Comparison of ENCODE assay signal across 17 cellular contexts in the genomic region with DNA sequence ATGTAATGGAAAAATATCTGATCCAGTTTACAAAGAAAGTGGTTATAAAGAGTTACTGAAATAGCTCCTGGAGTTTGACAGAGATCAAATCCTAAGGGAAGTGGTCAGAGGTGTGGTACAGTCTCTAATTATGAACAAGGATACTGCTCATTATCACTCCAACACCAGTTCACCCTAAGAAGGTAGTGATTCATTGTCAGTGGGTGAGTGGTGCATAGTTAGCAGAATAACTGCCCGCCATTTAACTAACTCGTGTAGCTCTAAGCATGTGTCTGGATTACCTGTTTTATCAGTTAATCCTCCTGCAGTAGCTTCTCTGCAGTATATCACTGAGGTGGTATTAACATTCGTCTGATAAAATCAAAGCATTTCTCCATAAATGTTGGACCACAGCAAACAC.
DNase-seq lines count a peak whose midpoint lies in the region; ATAC-seq, FAIRE-seq and TF ChIP-seq lines count a peak whose summit lies in the region.
"Had no signal": no experiment of that assay in that cellular context is flagged by ENCODE, and none has a peak within 500 bp of the region (broad histone marks: within the 10 kb centered on the region; RNA-seq: fewer than 3 reads in every experiment).

No MANE protein-coding gene starts in this region.

- FAIRE-seq in bronchial epithelial cell (lab: Jason Lieb, UNC) (no peak), HepG2 (lab: Jason Lieb, UNC) (no peak)
- FAIRE-seq: GM12891, H1 had no signal

- POLR2A ChIA-PET in HepG2 (lab: Yijun Ruan, JAX): no interaction called here

- DNase-seq in NCI-H748 (lab: John Stamatoyannopoulos, UW; ENCODE audit: unreplicated experiment) (peak; percentile 7), NCI-H748 treated with DMSO at 0.1 percent for 48 hours (lab: John Stamatoyannopoulos, UW) (no peak), NCI-H82 (lab: John Stamatoyannopoulos, UW) (peak; percentile 83), bronchial epithelial cell (ENCODE audit: low read depth) (peak; percentile 1), NCI-H1048 (lab: John Stamatoyannopoulos, UW) (no peak), KG1 (lab: John Stamatoyannopoulos, UW) (no peak), UCSD-AML1 (lab: John Stamatoyannopoulos, UW; ENCODE audit: unreplicated experiment) (no peak), HepG2 (ENCODE audit: low spot score) (no peak)
- DNase-seq: AML-193; Caco-2; CD8-positive, alpha-beta memory T cell; DMS53 had no signal

- no peak for TF ChIP-seq EP300 in HepG2 (IDR thresholded peaks at IDR 0.05; ENCODE audit: low read depth in 2 of 2, low read length in 2 of 2)
- TF ChIP-seq EP300 in HepG2 (CRISPR knock-in tag; IDR thresholded peaks at IDR 0.05; ENCODE audit: borderline replicate concordance): no peak

- H3K36me3 ChIP-seq in bronchial epithelial cell (ENCODE audit: control insufficient read depth, insufficient read depth, low read length): no peaks in the 10 kb centered on the region
- H3K36me3 ChIP-seq in HepG2 (replicated peaks in 1 of 2; ENCODE audit: control insufficient read depth in 1 of 2, insufficient read depth in 2 of 2, low read length in 2 of 2): no peaks in the 10 kb centered on the region
- H3K36me3 ChIP-seq: BLaER1, HAP-1 had no signal

- no peak overlapping the region for H2AFZ ChIP-seq in HepG2 (ENCODE audit: low read length)

- H3K9ac ChIP-seq in HepG2 (ENCODE audit: insufficient read depth, low read depth, low read length): no peak overlapping the region
- H3K9ac ChIP-seq: BLaER1 had no signal

- no peak for TF ChIP-seq CTCF in bronchial epithelial cell (IDR thresholded peaks at IDR 0.05; ENCODE audit: insufficient read depth, low read length, severe bottlenecking)
- TF ChIP-seq CTCF in HepG2 (CRISPR knock-in tag; IDR thresholded peaks at IDR 0.05): no peak

- no peaks in the 10 kb centered on the region for H3K27me3 ChIP-seq in bronchial epithelial cell (ENCODE audit: control insufficient read depth, insufficient read depth, low read length)
- no peaks in the 10 kb centered on the region for H3K27me3 ChIP-seq in HepG2 (ENCODE audit: control insufficient read depth in 1 of 2, insufficient read depth in 2 of 2, low read length in 2 of 2)
- H3K27me3 ChIP-seq: BLaER1 had no signal

- no peak overlapping the region for H3K27ac ChIP-seq in HepG2 (ENCODE audit: extremely low read length, insufficient read depth, low read length)
- H3K27ac ChIP-seq: 22Rv1, BLaER1 had no signal

- in situ Hi-C loops in HepG2 (cut with HindIII; ENCODE audit: extremely low pct_ligation_motif_present, low pct_unique_long_range_greater_than_20kb): no loop called here

- no TSS peak for BruUV-seq in HepG2 (replicated peaks; lab: Mats Ljungman, UMichigan)

- no peak for TF ChIP-seq POLR2A in HepG2 (IDR thresholded peaks at IDR 0.05; ENCODE audit: insufficient read depth in 1 of 2, low read depth in 2 of 2, low read length in 2 of 2)

- no peaks in the 10 kb centered on the region for H3K79me2 ChIP-seq in HepG2 (ENCODE audit: insufficient read depth, low read length)

- CTCF ChIA-PET in HepG2 (lab: Yijun Ruan, JAX; ENCODE audit: low intra/inter-chr PET ratio, low total read pairs): no interaction called here

- TF ChIP-seq RAD21 in HepG2 (CRISPR knock-in tag; IDR thresholded peaks at IDR 0.05): no peak

- no peaks in the 10 kb centered on the region for H3K4me1 ChIP-seq in HepG2 (ENCODE audit: insufficient read depth, low read length)
- H3K4me1 ChIP-seq: BLaER1, Caco-2 had no signal

- no peaks in the 10 kb centered on the region for H4K20me1 ChIP-seq in HepG2 (ENCODE audit: insufficient read depth, low read length)
- H4K20me1 ChIP-seq: BLaER1 had no signal

- no peak for ATAC-seq in HepG2

- H3K4me3 ChIP-seq in bronchial epithelial cell (ENCODE audit: low read depth, low read length) (no peak overlapping the region), HepG2 (replicated peaks in 1 of 3; ENCODE audit: insufficient read depth in 1 of 3, low read depth in 2 of 3, low read length in 3 of 3) (no peak overlapping the region)
- H3K4me3 ChIP-seq: BLaER1, HAP-1 had no signal

- intact Hi-C loops in HepG2 (cut with micrococcal nuclease; ENCODE audit: unreplicated experiment): loop anchor here (5.0 kb wide), 1 partner anchor 1120 kb away; no protein-coding TSS in a partner anchor

- WGBS in HepG2 (ENCODE audit: low lambda C conversion rate): 17% methylated on average over 3 of the region's 3 CpGs

- H3K9me3 ChIP-seq in HepG2 (ENCODE audit: low read length): no peaks in the 10 kb centered on the region
- H3K9me3 ChIP-seq: BLaER1, Caco-2, HAP-1 had no signal

- H3K4me2 ChIP-seq in HepG2 (ENCODE audit: low read depth, low read length): no peak overlapping the region
- H3K4me2 ChIP-seq: BLaER1 had no signal

TF ChIP-seq in HepG2, 621 proteins besides CTCF, POLR2A, EP300 and RAD21:
- TF ChIP-seq SNRNP70 (IDR thresholded peaks at IDR 0.05; ENCODE audit: low read depth, low read length): no peak

Comparison
In these comparisons a context has a peak if more than half of its experiments do, and no peak if none do; other contexts are left out.
1. DNase-seq: peak in NCI-H748 (single experiment), NCI-H82 (single experiment) and bronchial epithelial cell (single experiment); none in NCI-H748 treated with DMSO at 0.1 percent for 48 hours (single experiment), NCI-H1048 (single experiment), KG1 (single experiment), UCSD-AML1 (single experiment) and HepG2 (single experiment).